17 cellular contexts compared by ENCODE assay signal in the genomic region with DNA sequence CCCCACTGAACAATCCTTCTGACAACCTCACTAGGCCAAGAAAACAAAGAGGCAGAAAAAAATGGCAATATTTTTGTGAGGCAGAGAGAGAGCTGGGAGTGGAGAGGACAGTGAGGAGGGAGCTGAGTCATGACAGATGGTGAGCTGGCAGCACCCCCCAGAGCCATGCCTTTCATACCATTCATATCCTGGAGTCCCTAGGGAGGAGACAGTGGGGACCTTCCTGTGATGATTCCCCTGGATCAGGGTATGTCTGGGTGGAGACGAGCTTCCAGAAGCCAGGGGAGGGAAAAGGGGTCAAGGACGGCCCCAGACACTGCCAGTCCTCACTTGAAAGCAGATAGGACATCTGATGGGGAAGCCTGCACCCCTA.
A peak's percentile ranks its signal among the peaks of the same experiment; 100 is the strongest.
DNase-seq lines count a peak whose midpoint lies in the region; ATAC-seq, FAIRE-seq and TF ChIP-seq lines count a peak whose summit lies in the region.
"Had no signal": no experiment of that assay in that cellular context is flagged by ENCODE, and none has a peak within 500 bp of the region (broad histone marks: within the 10 kb centered on the region; RNA-seq: fewer than 3 reads in every experiment).

No MANE protein-coding gene starts in this region.

- H2BK20ac ChIP-seq in H1 (ENCODE audit: low read length): no peak overlapping the region

- no peak for TF ChIP-seq CTCF in PC-3 (conservative IDR thresholded peaks at IDR 0.05; ENCODE audit: low read depth, low read length)
- no peak for TF ChIP-seq CTCF in H1 (IDR thresholded peaks at IDR 0.05; ENCODE audit: control extremely low read depth in 1 of 3, insufficient read depth in 1 of 3, low read depth in 1 of 3, low read length in 3 of 3)
- no peak for TF ChIP-seq CTCF in GM20000 (IDR thresholded peaks at IDR 0.05; ENCODE audit: extremely low read depth, missing control alignments)

- no TSS peak for BruUV-seq in PC-3 (replicated peaks; lab: Mats Ljungman, UMichigan)

- no peak overlapping the region for H3K14ac ChIP-seq in H1 (ENCODE audit: insufficient read length)
- H3K14ac ChIP-seq in neuronal stem cell (ENCODE audit: low read length): no peak overlapping the region

- H3K4me1 ChIP-seq in PC-3 (ENCODE audit: insufficient read depth, low read length) (0 out of 2 replicates have a peak, but pooled peaks cover 3% of the 10 kb centered on the region), H1 (replicated peaks in 1 of 4; ENCODE audit: control insufficient read depth in 3 of 4, insufficient read depth in 4 of 4, low read length in 3 of 4) (peaks cover 0 to 5% (median 0%) of the 10 kb centered on the region in 4 experiments; a peak in 3 of 7 replicates), neuronal stem cell (ENCODE audit: control insufficient read depth in 2 of 2, insufficient read depth in 1 of 2, low read depth in 1 of 2, low read length in 2 of 2) (peaks cover 4 to 14% of the 10 kb centered on the region in 2 donors)
- H3K4me1 ChIP-seq: Peyer's patch had no signal

- no peak for TF ChIP-seq POLR2A in H1 (IDR thresholded peaks at IDR 0.05; ENCODE audit: control extremely low read depth in 1 of 2, low read depth in 2 of 2, low read length in 2 of 2)

- H2AFZ ChIP-seq in PC-3 (ENCODE audit: low read length) (no peak overlapping the region), H1 (ENCODE audit: low read length) (0 out of 2 replicates have a peak overlapping the region, but pooled peaks have one; percentile 0), neuronal stem cell (ENCODE audit: low read length) (peak overlapping the region; percentile 29)

- H3K9ac ChIP-seq in PC-3 (ENCODE audit: low read length) (no peak overlapping the region), H1 (replicated peaks in 1 of 4; ENCODE audit: extremely low read depth in 1 of 4, low read depth in 3 of 4, low read length in 3 of 4) (no peak overlapping the region), neuronal stem cell (ENCODE audit: low read depth, low read length, poor library complexity) (no peak overlapping the region)

- no peak overlapping the region for H3K18ac ChIP-seq in H1 (ENCODE audit: extremely low read depth, low read length)
- H3K18ac ChIP-seq in neuronal stem cell (ENCODE audit: low read length): no peak overlapping the region

- no peaks in the 10 kb centered on the region for H3K27me3 ChIP-seq in PC-3 (ENCODE audit: low read length)
- no peaks in the 10 kb centered on the region for H3K27me3 ChIP-seq in H1 (replicated peaks in 1 of 4; ENCODE audit: control insufficient read depth in 3 of 4, extremely low read depth in 1 of 4, insufficient read depth in 3 of 4, low read length in 3 of 4)
- H3K27me3 ChIP-seq in neuronal stem cell (ENCODE audit: control insufficient read depth in 3 of 3, insufficient read depth in 3 of 3, low read depth in 1 of 3, low read length in 3 of 3): no peaks in the 10 kb centered on the region
- H3K27me3 ChIP-seq: Peyer's patch had no signal

- no peaks in the 10 kb centered on the region for H3F3A ChIP-seq in PC-3 (ENCODE audit: low read length, unreplicated experiment)

- H3K23ac ChIP-seq in H1 (ENCODE audit: insufficient read length) (no peak overlapping the region), neuronal stem cell (ENCODE audit: low read depth, low read length, poor library complexity) (no peak overlapping the region)

- no peak overlapping the region for H4K5ac ChIP-seq in H1 (ENCODE audit: insufficient read length, low read depth, low read length)

- ATAC-seq in PC-3: no peak
- no peak for ATAC-seq in GM18907 (IDR thresholded peaks at IDR 0.05; ENCODE audit: unreplicated experiment)

- H3K4ac ChIP-seq in H1 (replicated peaks; ENCODE audit: insufficient read length, low read depth, low read length) (no peak overlapping the region), neuronal stem cell (ENCODE audit: low read length) (no peak overlapping the region)

- H2BK15ac ChIP-seq in H1 (ENCODE audit: low read length) (no peak overlapping the region), neuronal stem cell (ENCODE audit: low read length) (no peak overlapping the region)

- H3K4me2 ChIP-seq in PC-3 (ENCODE audit: low read length) (no peak overlapping the region), H1 (ENCODE audit: insufficient read depth in 1 of 2, low read depth in 2 of 2, low read length in 2 of 2) (no peak overlapping the region), neuronal stem cell (ENCODE audit: insufficient read depth, low read length, poor library complexity, severe bottlenecking) (no peak overlapping the region)

- H3K4me3 ChIP-seq in PC-3 (ENCODE audit: low read length): no peak overlapping the region
- H3K4me3 ChIP-seq in H1 (ENCODE audit: extremely low read depth in 1 of 4, insufficient read depth in 2 of 4, low read depth in 3 of 4, low read length in 4 of 4): no peak overlapping the region
- no peak overlapping the region for H3K4me3 ChIP-seq in neuronal stem cell (ENCODE audit: low read length in 2 of 2)
- H3K4me3 ChIP-seq: dorsolateral prefrontal cortex, Peyer's patch had no signal

- H2BK120ac ChIP-seq in H1 (replicated peaks; ENCODE audit: low read depth, low read length) (no peak overlapping the region), neuronal stem cell (ENCODE audit: low read depth, low read length) (peak overlapping the region; percentile 11)

- no peak for TF ChIP-seq EP300 in H1 (IDR thresholded peaks at IDR 0.05; ENCODE audit: borderline replicate concordance in 1 of 2, low read depth in 2 of 2, low read length in 2 of 2)

- no peak overlapping the region for H3K56ac ChIP-seq in H1 (replicated peaks; ENCODE audit: insufficient read length, low read depth, low read length)

- H3K23me2 ChIP-seq in H1 (ENCODE audit: low read depth, low read length): no peaks in the 10 kb centered on the region; the same call in 1 of the 2 replicates

- WGBS in H1 (ENCODE audit: extremely low coverage in 1 of 2, insufficient coverage in 1 of 2, insufficient read length in 1 of 2, insufficient replicate concordance in 2 of 2, low coverage in 1 of 2, low lambda C conversion rate in 2 of 2, missing lambda C conversion rate in 1 of 2), 2 experiments: 85% methylated on average over 2 of the region's 2 CpGs; no CpG with 5 or more reads in 1 of the 2 experiments
- no CpG with 5 or more reads among the region's 2 CpGs for WGBS in neuronal stem cell (ENCODE audit: extremely low coverage in 2 of 2, insufficient read length in 2 of 2, insufficient replicate concordance in 1 of 2), 2 donors

- TF ChIP-seq RAD21 in H1 (IDR thresholded peaks at IDR 0.05 in 1 of 2, conservative IDR thresholded peaks at IDR 0.05 in 1 of 2; ENCODE audit: low read depth in 2 of 2, low read length in 2 of 2): no peak

- POLR2A ChIA-PET in PC-3 (lab: Charles Lee; ENCODE audit: unreplicated experiment) (no interaction called here), H1 (lab: Charles Lee; ENCODE audit: partially characterized antibody) (no interaction called here)

- CTCF ChIA-PET in PC-3 (lab: Charles Lee): no interaction called here
- CTCF ChIA-PET in H1 (lab: Charles Lee; ENCODE audit: partially characterized antibody): interaction anchor here (0.9 to 1.0 kb wide), 2 partner anchors 10 to 44 kb away, joined by 3 read pairs; no protein-coding TSS in a partner anchor

- no peaks in the 10 kb centered on the region for H3K79me2 ChIP-seq in PC-3 (ENCODE audit: low read length)
- H3K79me2 ChIP-seq in H1 (ENCODE audit: control insufficient read depth in 1 of 2, insufficient read depth in 2 of 2, low read length in 2 of 2): no peaks in the 10 kb centered on the region

- H3K36me3 ChIP-seq in PC-3 (ENCODE audit: low read depth, low read length): no peaks in the 10 kb centered on the region
- H3K36me3 ChIP-seq in H1 (ENCODE audit: control insufficient read depth in 2 of 4, insufficient read depth in 4 of 4, low read length in 3 of 4): no peaks in the 10 kb centered on the region
- H3K36me3 ChIP-seq in neuronal stem cell (replicated peaks in 1 of 2; ENCODE audit: control insufficient read depth in 2 of 2, insufficient read depth in 2 of 2, low read length in 2 of 2): no peaks in the 10 kb centered on the region
- H3K36me3 ChIP-seq: Peyer's patch had no signal

- peak; percentile 34 for DNase-seq in EH (ENCODE audit: low read depth)
- peak; percentile 11 for DNase-seq in PC-3
- no peak for DNase-seq in H1 (ENCODE audit: low read depth in 1 of 2, low spot score in 2 of 2)
- DNase-seq in neuronal stem cell (ENCODE audit: low spot score): no peak
- no peak for DNase-seq in stimulated activated CD4-positive, alpha-beta T cell treated with anti-CD3 and anti-CD28 coated beads, Interleukin-2, amount 100 ng/mL, for 48 hours
- DNase-seq in GM20000 (ENCODE audit: low spot score): no peak
- no peak for DNase-seq in ureter (ENCODE audit: low spot score)
- DNase-seq: activated CD4-positive, alpha-beta T cell treated with anti-CD3 and anti-CD28 coated beads, Interleukin-2, amount 50 U/mL, for 4 hours; aorta; H9; MV-4-11; naive B cell; NCI-H345; Peyer's patch; stimulated activated naive CD4-positive, alpha-beta T cell treated with Interleukin-2 at 50 U/mL for 16 hours had no signal

- H4K91ac ChIP-seq in H1 (replicated peaks; ENCODE audit: insufficient read length, low read length) (no peak overlapping the region), neuronal stem cell (ENCODE audit: low read depth, low read length, poor library complexity) (no peak overlapping the region)

- H3K27ac ChIP-seq in PC-3 (ENCODE audit: low read length) (no peak overlapping the region), H1 (ENCODE audit: low read depth, low read length) (no peak overlapping the region), neuronal stem cell (replicated peaks; ENCODE audit: low read length) (no peak overlapping the region)
- H3K27ac ChIP-seq: Peyer's patch had no signal

- H4K20me1 ChIP-seq in PC-3 (ENCODE audit: low read length): no peaks in the 10 kb centered on the region
- no peaks in the 10 kb centered on the region for H4K20me1 ChIP-seq in H1 (replicated peaks in 1 of 2; ENCODE audit: control insufficient read depth in 1 of 2, insufficient read depth in 2 of 2, low read length in 2 of 2)

- FAIRE-seq in H1 (lab: Jason Lieb, UNC): no peak

- intact Hi-C loops in PC-3 (cut with micrococcal nuclease): no loop called here

- H3K9me3 ChIP-seq in PC-3 (ENCODE audit: low read length) (no peaks in the 10 kb centered on the region), H1 (ENCODE audit: insufficient read depth in 2 of 2, low read depth in 1 of 2, low read length in 1 of 2) (no peaks in the 10 kb centered on the region), neuronal stem cell (replicated peaks in 1 of 2; ENCODE audit: control insufficient read depth in 2 of 2, insufficient read depth in 1 of 2, low read depth in 1 of 2, low read length in 2 of 2) (no peaks in the 10 kb centered on the region)
- H3K9me3 ChIP-seq: Peyer's patch had no signal

- H2AK5ac ChIP-seq in H1 (ENCODE audit: low read depth, low read length) (no peak overlapping the region), neuronal stem cell (ENCODE audit: low read depth, low read length) (no peak overlapping the region)

- H4K8ac ChIP-seq in H1 (ENCODE audit: extremely low read depth, insufficient read depth, low read length) (no peak overlapping the region), neuronal stem cell (ENCODE audit: low read depth, low read length) (no peak overlapping the region)

- H2BK12ac ChIP-seq in H1 (ENCODE audit: low read depth, low read length) (no peak overlapping the region), neuronal stem cell (ENCODE audit: low read length) (no peak overlapping the region)

- H3K79me1 ChIP-seq in H1 (ENCODE audit: low read depth, low read length) (no peaks in the 10 kb centered on the region), neuronal stem cell (ENCODE audit: low read depth, low read length) (no peaks in the 10 kb centered on the region)

- no peaks in the 10 kb centered on the region for H3K9me2 ChIP-seq in PC-3 (replicated peaks; ENCODE audit: low read length)

- H2BK5ac ChIP-seq in H1 (ENCODE audit: low read depth, low read length): no peak overlapping the region
- no peak overlapping the region for H2BK5ac ChIP-seq in neuronal stem cell (ENCODE audit: low read length)

Comparison
In these comparisons a context has a peak if more than half of its experiments do, and no peak if none do; other contexts are left out.
1. DNase-seq: peak in EH (single experiment) and PC-3 (single experiment); none in H1 (0 of 2), neuronal stem cell (single experiment), stimulated activated CD4-positive, alpha-beta T cell treated with anti-CD3 and anti-CD28 coated beads, Interleukin-2, amount 100 ng/mL, for 48 hours (0 of 2), GM20000 (single experiment) and ureter (single experiment).